Comparison of ENCODE assay signal across 1 cellular context in the genomic region with DNA sequence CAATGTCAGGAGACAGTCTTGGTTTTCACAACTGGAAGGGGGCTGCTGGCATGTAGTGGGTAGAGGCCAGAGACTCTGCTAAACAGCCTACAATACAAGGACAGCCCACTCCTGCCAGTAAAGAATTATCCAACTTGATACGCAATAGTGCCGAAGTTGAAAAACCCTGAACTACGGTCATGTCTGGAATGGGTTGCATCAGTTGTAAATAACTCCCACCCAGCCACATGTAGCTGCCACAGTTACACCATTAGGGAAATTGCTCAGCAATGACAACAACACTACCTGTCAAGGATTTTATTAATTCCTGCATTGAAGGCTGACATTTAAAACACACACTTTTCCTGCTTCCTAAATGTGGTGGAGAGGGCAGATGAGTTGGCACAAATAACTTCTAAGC.
TF ChIP-seq lines count a peak whose summit lies in the region.

No MANE protein-coding gene starts in this region.

TF ChIP-seq in HepG2, 621 proteins besides CTCF, POLR2A, EP300 and RAD21 (continued from another document and continues in another):
- TF ChIP-seq, protein P1, sequence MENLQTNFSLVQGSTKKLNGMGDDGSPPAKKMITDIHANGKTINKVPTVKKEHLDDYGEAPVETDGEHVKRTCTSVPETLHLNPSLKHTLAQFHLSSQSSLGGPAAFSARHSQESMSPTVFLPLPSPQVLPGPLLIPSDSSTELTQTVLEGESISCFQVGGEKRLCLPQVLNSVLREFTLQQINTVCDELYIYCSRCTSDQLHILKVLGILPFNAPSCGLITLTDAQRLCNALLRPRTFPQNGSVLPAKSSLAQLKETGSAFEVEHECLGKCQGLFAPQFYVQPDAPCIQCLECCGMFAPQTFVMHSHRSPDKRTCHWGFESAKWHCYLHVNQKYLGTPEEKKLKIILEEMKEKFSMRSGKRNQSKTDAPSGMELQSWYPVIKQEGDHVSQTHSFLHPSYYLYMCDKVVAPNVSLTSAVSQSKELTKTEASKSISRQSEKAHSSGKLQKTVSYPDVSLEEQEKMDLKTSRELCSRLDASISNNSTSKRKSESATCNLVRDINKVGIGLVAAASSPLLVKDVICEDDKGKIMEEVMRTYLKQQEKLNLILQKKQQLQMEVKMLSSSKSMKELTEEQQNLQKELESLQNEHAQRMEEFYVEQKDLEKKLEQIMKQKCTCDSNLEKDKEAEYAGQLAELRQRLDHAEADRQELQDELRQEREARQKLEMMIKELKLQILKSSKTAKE (CRISPR knock-in tag; IDR thresholded peaks at IDR 0.05; ENCODE audit: borderline replicate concordance) = peak; percentile 43; the same call in 1 of the 2 replicates
- TF ChIP-seq HNRNPLL (IDR thresholded peaks at IDR 0.05; ENCODE audit: low read depth, low read length, poor library complexity, severe bottlenecking) (no peak), RFXANK (CRISPR knock-in tag; IDR thresholded peaks at IDR 0.05) (no peak), ZNF619 (CRISPR knock-in tag; IDR thresholded peaks at IDR 0.05) (no peak), ZNF234 (CRISPR knock-in tag; conservative IDR thresholded peaks at IDR 0.05) (no peak), ZBTB7A (CRISPR knock-in tag; IDR thresholded peaks at IDR 0.05) (no peak), ZNF7 (CRISPR knock-in tag; IDR thresholded peaks at IDR 0.05) (peak; percentile 56; the same call in 1 of the 2 replicates), ZNF562 (CRISPR knock-in tag; IDR thresholded peaks at IDR 0.05; ENCODE audit: borderline replicate concordance) (no peak), JARID2 (CRISPR knock-in tag; IDR thresholded peaks at IDR 0.05; ENCODE audit: insufficient replicate concordance) (no peak), TBL1XR1 (IDR thresholded peaks at IDR 0.05; ENCODE audit: borderline replicate concordance, low read length, partially characterized antibody) (peak; percentile 96), MTA3 (CRISPR knock-in tag; IDR thresholded peaks at IDR 0.05) (no peak), HOXA5 (CRISPR knock-in tag; IDR thresholded peaks at IDR 0.05) (0 out of 2 replicates have a peak, but pooled peaks have one; percentile 21), SOX13 (IDR thresholded peaks at IDR 0.05) (no peak), SOX13 (CRISPR knock-in tag; conservative IDR thresholded peaks at IDR 0.05 in 1 of 2, IDR thresholded peaks at IDR 0.05 in 1 of 2) (peak in 1 of 2 experiments; percentile 83; a peak in 2 of 4 replicates), ZNF614 (CRISPR knock-in tag; IDR thresholded peaks at IDR 0.05; ENCODE audit: borderline replicate concordance) (0 out of 2 replicates have a peak, but pooled peaks have one; percentile 52), ZNF780A (CRISPR knock-in tag; IDR thresholded peaks at IDR 0.05) (no peak), ZFP82 (CRISPR knock-in tag; IDR thresholded peaks at IDR 0.05; ENCODE audit: borderline replicate concordance) (no peak), TCF7 (IDR thresholded peaks at IDR 0.05; ENCODE audit: low read depth) (peak; percentile 7; the same call in 1 of the 2 replicates), CEBPB (IDR thresholded peaks at IDR 0.05; ENCODE audit: borderline replicate concordance, low read depth, low read length) (peak; percentile 90), ATM (IDR thresholded peaks at IDR 0.05; ENCODE audit: borderline replicate concordance) (no peak), FOXK1 (CRISPR knock-in tag; IDR thresholded peaks at IDR 0.05; ENCODE audit: borderline replicate concordance, low read depth) (peak; percentile 90), RFX5 (IDR thresholded peaks at IDR 0.05; ENCODE audit: low read depth, low read length) (no peak), ZKSCAN5 (CRISPR knock-in tag; IDR thresholded peaks at IDR 0.05) (no peak), SKI (IDR thresholded peaks at IDR 0.05; ENCODE audit: partially characterized antibody) (peak; percentile 95), ARNT2 (CRISPR knock-in tag; IDR thresholded peaks at IDR 0.05; ENCODE audit: low read depth) (no peak), ISX (CRISPR knock-in tag; conservative IDR thresholded peaks at IDR 0.05) (no peak), FOXA1 (IDR thresholded peaks at IDR 0.05) (no peak), FOXA1 (CRISPR knock-in tag; IDR thresholded peaks at IDR 0.05) (peak; percentile 85), NCOA2 (CRISPR knock-in tag; IDR thresholded peaks at IDR 0.05) (peak; percentile 91), ZNF703 (CRISPR knock-in tag; IDR thresholded peaks at IDR 0.05; ENCODE audit: borderline replicate concordance) (no peak), ZNF644 (CRISPR knock-in tag; IDR thresholded peaks at IDR 0.05; ENCODE audit: low read depth) (peak; percentile 34; the same call in 1 of the 2 replicates), ZFP37 (CRISPR knock-in tag; IDR thresholded peaks at IDR 0.05; ENCODE audit: borderline replicate concordance) (0 out of 2 replicates have a peak, but pooled peaks have one; percentile 45), PHF21A (CRISPR knock-in tag; IDR thresholded peaks at IDR 0.05) (no peak), FOXM1 (CRISPR knock-in tag; IDR thresholded peaks at IDR 0.05) (no peak), ZNF772 (CRISPR knock-in tag; IDR thresholded peaks at IDR 0.05) (0 out of 2 replicates have a peak, but pooled peaks have one; percentile 45), NR2F6 (IDR thresholded peaks at IDR 0.05) (no peak), NR2F6 (CRISPR knock-in tag; IDR thresholded peaks at IDR 0.05) (peak; percentile 50; the same call in 1 of the 2 replicates), CREM (IDR thresholded peaks at IDR 0.05) (peak; percentile 65; the same call in 1 of the 2 replicates), CREM (CRISPR knock-in tag; IDR thresholded peaks at IDR 0.05) (no peak), TGIF2 (CRISPR knock-in tag; IDR thresholded peaks at IDR 0.05) (no peak), HNF4A (CRISPR knock-in tag; IDR thresholded peaks at IDR 0.05) (peak; percentile 79), ATF7 (IDR thresholded peaks at IDR 0.05) (no peak), ATF7 (CRISPR knock-in tag; IDR thresholded peaks at IDR 0.05) (no peak), YEATS4 (CRISPR knock-in tag; IDR thresholded peaks at IDR 0.05; ENCODE audit: borderline replicate concordance) (0 out of 2 replicates have a peak, but pooled peaks have one; percentile 35), ZNF660 (CRISPR knock-in tag; IDR thresholded peaks at IDR 0.05; ENCODE audit: borderline replicate concordance, low read depth) (no peak), ZNF749 (CRISPR knock-in tag; IDR thresholded peaks at IDR 0.05; ENCODE audit: borderline replicate concordance) (no peak), SPEN (CRISPR knock-in tag; IDR thresholded peaks at IDR 0.05; ENCODE audit: low read depth) (peak; percentile 12; the same call in 1 of the 2 replicates), MYC (CRISPR knock-in tag; IDR thresholded peaks at IDR 0.05; ENCODE audit: borderline replicate concordance) (no peak), TARDBP (CRISPR knock-in tag; IDR thresholded peaks at IDR 0.05) (0 out of 2 replicates have a peak, but pooled peaks have one; percentile 44), MED1 (CRISPR knock-in tag; IDR thresholded peaks at IDR 0.05) (peak; percentile 86), SYNCRIP (IDR thresholded peaks at IDR 0.05; ENCODE audit: insufficient read depth, low read depth, low read length) (no peak), KMT2B (CRISPR knock-in tag; IDR thresholded peaks at IDR 0.05) (no peak), ZNF629 (CRISPR knock-in tag; conservative IDR thresholded peaks at IDR 0.05) (no peak), NR2F1 (CRISPR knock-in tag; IDR thresholded peaks at IDR 0.05) (peak in 1 of 2 experiments; percentile 12; a peak in 1 of 4 replicates)
- TF ChIP-seq, protein P2, sequence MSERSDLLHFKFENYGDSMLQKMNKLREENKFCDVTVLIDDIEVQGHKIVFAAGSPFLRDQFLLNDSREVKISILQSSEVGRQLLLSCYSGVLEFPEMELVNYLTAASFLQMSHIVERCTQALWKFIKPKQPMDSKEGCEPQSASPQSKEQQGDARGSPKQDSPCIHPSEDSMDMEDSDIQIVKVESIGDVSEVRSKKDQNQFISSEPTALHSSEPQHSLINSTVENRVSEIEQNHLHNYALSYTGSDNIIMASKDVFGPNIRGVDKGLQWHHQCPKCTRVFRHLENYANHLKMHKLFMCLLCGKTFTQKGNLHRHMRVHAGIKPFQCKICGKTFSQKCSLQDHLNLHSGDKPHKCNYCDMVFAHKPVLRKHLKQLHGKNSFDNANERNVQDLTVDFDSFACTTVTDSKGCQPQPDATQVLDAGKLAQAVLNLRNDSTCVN (CRISPR knock-in tag; IDR thresholded peaks at IDR 0.05; ENCODE audit: borderline replicate concordance) = 0 out of 2 replicates have a peak, but pooled peaks have one; percentile 44
- TF ChIP-seq, protein P3, sequence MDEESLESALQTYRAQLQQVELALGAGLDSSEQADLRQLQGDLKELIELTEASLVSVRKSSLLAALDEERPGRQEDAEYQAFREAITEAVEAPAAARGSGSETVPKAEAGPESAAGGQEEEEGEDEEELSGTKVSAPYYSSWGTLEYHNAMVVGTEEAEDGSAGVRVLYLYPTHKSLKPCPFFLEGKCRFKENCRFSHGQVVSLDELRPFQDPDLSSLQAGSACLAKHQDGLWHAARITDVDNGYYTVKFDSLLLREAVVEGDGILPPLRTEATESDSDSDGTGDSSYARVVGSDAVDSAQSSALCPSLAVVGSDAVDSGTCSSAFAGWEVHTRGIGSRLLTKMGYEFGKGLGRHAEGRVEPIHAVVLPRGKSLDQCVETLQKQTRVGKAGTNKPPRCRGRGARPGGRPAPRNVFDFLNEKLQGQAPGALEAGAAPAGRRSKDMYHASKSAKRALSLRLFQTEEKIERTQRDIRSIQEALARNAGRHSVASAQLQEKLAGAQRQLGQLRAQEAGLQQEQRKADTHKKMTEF (CRISPR knock-in tag; IDR thresholded peaks at IDR 0.05) = peak; percentile 53; the same call in 1 of the 2 replicates
- TF ChIP-seq, protein P4, sequence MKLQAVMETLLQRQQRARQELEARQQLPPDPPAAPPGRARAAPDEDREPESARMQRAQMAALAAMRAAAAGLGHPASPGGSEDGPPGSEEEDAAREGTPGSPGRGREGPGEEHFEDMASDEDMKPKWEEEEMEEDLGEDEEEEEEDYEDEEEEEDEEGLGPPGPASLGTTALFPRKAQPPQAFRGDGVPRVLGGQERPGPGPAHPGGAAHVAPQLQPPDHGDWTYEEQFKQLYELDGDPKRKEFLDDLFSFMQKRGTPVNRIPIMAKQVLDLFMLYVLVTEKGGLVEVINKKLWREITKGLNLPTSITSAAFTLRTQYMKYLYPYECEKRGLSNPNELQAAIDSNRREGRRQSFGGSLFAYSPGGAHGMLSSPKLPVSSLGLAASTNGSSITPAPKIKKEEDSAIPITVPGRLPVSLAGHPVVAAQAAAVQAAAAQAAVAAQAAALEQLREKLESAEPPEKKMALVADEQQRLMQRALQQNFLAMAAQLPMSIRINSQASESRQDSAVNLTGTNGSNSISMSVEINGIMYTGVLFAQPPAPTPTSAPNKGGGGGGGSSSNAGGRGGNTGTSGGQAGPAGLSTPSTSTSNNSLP (IDR thresholded peaks at IDR 0.05; ENCODE audit: low read depth, low read length) = no peak; the same call in 1 of the 2 replicates
- TF ChIP-seq, protein P5, sequence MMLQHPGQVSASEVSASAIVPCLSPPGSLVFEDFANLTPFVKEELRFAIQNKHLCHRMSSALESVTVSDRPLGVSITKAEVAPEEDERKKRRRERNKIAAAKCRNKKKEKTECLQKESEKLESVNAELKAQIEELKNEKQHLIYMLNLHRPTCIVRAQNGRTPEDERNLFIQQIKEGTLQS (CRISPR knock-in tag; IDR thresholded peaks at IDR 0.05) = 0 out of 2 replicates have a peak, but pooled peaks have one; percentile 47
- TF ChIP-seq, protein P6, sequence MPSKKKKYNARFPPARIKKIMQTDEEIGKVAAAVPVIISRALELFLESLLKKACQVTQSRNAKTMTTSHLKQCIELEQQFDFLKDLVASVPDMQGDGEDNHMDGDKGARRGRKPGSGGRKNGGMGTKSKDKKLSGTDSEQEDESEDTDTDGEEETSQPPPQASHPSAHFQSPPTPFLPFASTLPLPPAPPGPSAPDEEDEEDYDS (CRISPR knock-in tag; IDR thresholded peaks at IDR 0.05) = 0 out of 2 replicates have a peak, but pooled peaks have one; percentile 22
- TF ChIP-seq, protein P7, sequence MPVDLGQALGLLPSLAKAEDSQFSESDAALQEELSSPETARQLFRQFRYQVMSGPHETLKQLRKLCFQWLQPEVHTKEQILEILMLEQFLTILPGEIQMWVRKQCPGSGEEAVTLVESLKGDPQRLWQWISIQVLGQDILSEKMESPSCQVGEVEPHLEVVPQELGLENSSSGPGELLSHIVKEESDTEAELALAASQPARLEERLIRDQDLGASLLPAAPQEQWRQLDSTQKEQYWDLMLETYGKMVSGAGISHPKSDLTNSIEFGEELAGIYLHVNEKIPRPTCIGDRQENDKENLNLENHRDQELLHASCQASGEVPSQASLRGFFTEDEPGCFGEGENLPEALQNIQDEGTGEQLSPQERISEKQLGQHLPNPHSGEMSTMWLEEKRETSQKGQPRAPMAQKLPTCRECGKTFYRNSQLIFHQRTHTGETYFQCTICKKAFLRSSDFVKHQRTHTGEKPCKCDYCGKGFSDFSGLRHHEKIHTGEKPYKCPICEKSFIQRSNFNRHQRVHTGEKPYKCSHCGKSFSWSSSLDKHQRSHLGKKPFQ (CRISPR knock-in tag; IDR thresholded peaks at IDR 0.05; ENCODE audit: insufficient replicate concordance) = no peak
- TF ChIP-seq, protein P8, sequence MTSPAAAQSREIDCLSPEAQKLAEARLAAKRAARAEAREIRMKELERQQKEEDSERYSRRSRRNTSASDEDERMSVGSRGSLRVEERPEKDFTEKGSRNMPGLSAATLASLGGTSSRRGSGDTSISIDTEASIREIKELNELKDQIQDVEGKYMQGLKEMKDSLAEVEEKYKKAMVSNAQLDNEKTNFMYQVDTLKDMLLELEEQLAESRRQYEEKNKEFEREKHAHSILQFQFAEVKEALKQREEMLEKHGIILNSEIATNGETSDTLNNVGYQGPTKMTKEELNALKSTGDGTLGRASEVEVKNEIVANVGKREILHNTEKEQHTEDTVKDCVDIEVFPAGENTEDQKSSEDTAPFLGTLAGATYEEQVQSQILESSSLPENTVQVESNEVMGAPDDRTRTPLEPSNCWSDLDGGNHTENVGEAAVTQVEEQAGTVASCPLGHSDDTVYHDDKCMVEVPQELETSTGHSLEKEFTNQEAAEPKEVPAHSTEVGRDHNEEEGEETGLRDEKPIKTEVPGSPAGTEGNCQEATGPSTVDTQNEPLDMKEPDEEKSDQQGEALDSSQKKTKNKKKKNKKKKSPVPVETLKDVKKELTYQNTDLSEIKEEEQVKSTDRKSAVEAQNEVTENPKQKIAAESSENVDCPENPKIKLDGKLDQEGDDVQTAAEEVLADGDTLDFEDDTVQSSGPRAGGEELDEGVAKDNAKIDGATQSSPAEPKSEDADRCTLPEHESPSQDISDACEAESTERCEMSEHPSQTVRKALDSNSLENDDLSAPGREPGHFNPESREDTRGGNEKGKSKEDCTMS (CRISPR knock-in tag; conservative IDR thresholded peaks at IDR 0.05) = no peak
- TF ChIP-seq, protein P9, sequence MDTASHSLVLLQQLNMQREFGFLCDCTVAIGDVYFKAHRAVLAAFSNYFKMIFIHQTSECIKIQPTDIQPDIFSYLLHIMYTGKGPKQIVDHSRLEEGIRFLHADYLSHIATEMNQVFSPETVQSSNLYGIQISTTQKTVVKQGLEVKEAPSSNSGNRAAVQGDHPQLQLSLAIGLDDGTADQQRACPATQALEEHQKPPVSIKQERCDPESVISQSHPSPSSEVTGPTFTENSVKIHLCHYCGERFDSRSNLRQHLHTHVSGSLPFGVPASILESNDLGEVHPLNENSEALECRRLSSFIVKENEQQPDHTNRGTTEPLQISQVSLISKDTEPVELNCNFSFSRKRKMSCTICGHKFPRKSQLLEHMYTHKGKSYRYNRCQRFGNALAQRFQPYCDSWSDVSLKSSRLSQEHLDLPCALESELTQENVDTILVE (CRISPR knock-in tag; IDR thresholded peaks at IDR 0.05) = no peak
- TF ChIP-seq, protein P10, sequence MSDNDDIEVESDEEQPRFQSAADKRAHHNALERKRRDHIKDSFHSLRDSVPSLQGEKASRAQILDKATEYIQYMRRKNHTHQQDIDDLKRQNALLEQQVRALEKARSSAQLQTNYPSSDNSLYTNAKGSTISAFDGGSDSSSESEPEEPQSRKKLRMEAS (IDR thresholded peaks at IDR 0.05) = peak; percentile 59
